Comparison of ENCODE assay signal across 33 cellular contexts in genomic region chr10:31020128-31020527, GRCh38. TPM values are rescaled to one million over a fixed set of nuclear protein-coding genes. Genes with fewer than 3 reads are reported as not detected.
A peak's percentile ranks its signal among the peaks of the same experiment; 100 is the strongest.
DNase-seq lines count a peak whose midpoint lies in the region; ATAC-seq and TF ChIP-seq lines count a peak whose summit lies in the region.
"Had no signal": no experiment of that assay in that cellular context is flagged by ENCODE, and none has a peak within 500 bp of the region (broad histone marks: within the 10 kb centered on the region; RNA-seq: fewer than 3 reads in every experiment).

No MANE protein-coding gene starts in this region.

- no peaks in the 10 kb centered on the region for H3K9me2 ChIP-seq in Karpas-422 (replicated peaks; ENCODE audit: insufficient read depth, low read length)

- H3K4me3 Mint-ChIP-seq in activated CD4-positive, alpha-beta T cell treated with anti-CD3 and anti-CD28 coated beads, Interleukin-2, amount 10 ng/mL, durations not matched to agents 24 days and 14 days = no peak overlapping the region
- H3K4me3 Mint-ChIP-seq in mesothelial cell of epicardium = no peak overlapping the region
- no peak overlapping the region for H3K4me3 Mint-ChIP-seq in stimulated activated naive CD8-positive, alpha-beta T cell treated with anti-CD3 and anti-CD28 coated beads, Interleukin-15, amount 100 ng/mL, for 72 hours
- H3K4me3 Mint-ChIP-seq: CD4-positive, alpha-beta T cell; immature natural killer cell had no signal

- 0 out of 2 replicates have a peak, but pooled peaks cover 8% of the 10 kb centered on the region for H4K20me1 ChIP-seq in Karpas-422 (ENCODE audit: insufficient read depth, low read depth, low read length)

- peaks cover 7% of the 10 kb centered on the region for H3K4me1 Mint-ChIP-seq in activated CD4-positive, alpha-beta T cell treated with anti-CD3 and anti-CD28 coated beads, Interleukin-2, amount 10 ng/mL, durations not matched to agents 24 days and 14 days
- peaks cover 16% of the 10 kb centered on the region for H3K4me1 Mint-ChIP-seq in mesothelial cell of epicardium
- peaks cover 14% of the 10 kb centered on the region for H3K4me1 Mint-ChIP-seq in stimulated activated naive CD8-positive, alpha-beta T cell treated with anti-CD3 and anti-CD28 coated beads, Interleukin-15, amount 100 ng/mL, for 72 hours
- H3K4me1 Mint-ChIP-seq: immature natural killer cell had no signal

- peak overlapping the region; percentile 5 for H3K27ac ChIP-seq in caudate nucleus (ENCODE audit: low read depth, low read length)
- H3K27ac ChIP-seq in Karpas-422 (ENCODE audit: low read length) = no peak overlapping the region
- H3K27ac ChIP-seq: A549, epithelial cell of prostate, HL-60, prostate gland, SJSA1, WERI-Rb-1 had no signal

- H3K4me1 ChIP-seq in Karpas-422 (ENCODE audit: low read length) = no peaks in the 10 kb centered on the region
- H3K4me1 ChIP-seq: A549, prostate gland, SJSA1 had no signal

- no peak overlapping the region for H3K27ac Mint-ChIP-seq in activated CD4-positive, alpha-beta T cell treated with anti-CD3 and anti-CD28 coated beads, Interleukin-2, amount 10 ng/mL, durations not matched to agents 24 days and 14 days
- H3K27ac Mint-ChIP-seq in mesothelial cell of epicardium = peak overlapping the region; percentile 17
- no peak overlapping the region for H3K27ac Mint-ChIP-seq in stimulated activated naive CD8-positive, alpha-beta T cell treated with anti-CD3 and anti-CD28 coated beads, Interleukin-15, amount 100 ng/mL, for 72 hours
- H3K27ac Mint-ChIP-seq: activated naive CD4-positive, alpha-beta T cell treated with anti-CD3 and anti-CD28 coated beads, Interleukin-2, amount 50 U/mL, for 72 hours; CD4-positive, alpha-beta T cell; immature natural killer cell had no signal

- no peak for TF ChIP-seq CTCF in mesothelial cell of epicardium (IDR thresholded peaks at IDR 0.05; ENCODE audit: unreplicated experiment)

- no peaks in the 10 kb centered on the region for H3K36me3 ChIP-seq in Karpas-422 (ENCODE audit: insufficient read depth, low read length)
- H3K36me3 ChIP-seq: prostate gland, sigmoid colon, SJSA1, upper lobe of left lung, WERI-Rb-1 had no signal

- no peak overlapping the region for H2AFZ ChIP-seq in Karpas-422 (ENCODE audit: low read length)

- H3K4me2 ChIP-seq in Karpas-422 (ENCODE audit: low read depth, low read length, poor library complexity, severe bottlenecking) = no peak overlapping the region
- H3K4me2 ChIP-seq: A549 had no signal

- H3K36me3 Mint-ChIP-seq in activated CD4-positive, alpha-beta T cell treated with anti-CD3 and anti-CD28 coated beads, Interleukin-2, amount 10 ng/mL, durations not matched to agents 24 days and 14 days (ENCODE audit: low read depth) = no peaks in the 10 kb centered on the region
- no peaks in the 10 kb centered on the region for H3K36me3 Mint-ChIP-seq in mesothelial cell of epicardium
- H3K36me3 Mint-ChIP-seq: activated naive CD4-positive, alpha-beta T cell treated with anti-CD3 and anti-CD28 coated beads, Interleukin-2, amount 50 U/mL, for 72 hours; immature natural killer cell had no signal

- no peaks in the 10 kb centered on the region for H3K9me3 Mint-ChIP-seq in activated CD4-positive, alpha-beta T cell treated with anti-CD3 and anti-CD28 coated beads, Interleukin-2, amount 10 ng/mL, durations not matched to agents 24 days and 14 days
- H3K9me3 Mint-ChIP-seq in mesothelial cell of epicardium = no peaks in the 10 kb centered on the region
- H3K9me3 Mint-ChIP-seq in stimulated activated naive CD8-positive, alpha-beta T cell treated with anti-CD3 and anti-CD28 coated beads, Interleukin-15, amount 100 ng/mL, for 72 hours = no peaks in the 10 kb centered on the region
- H3K9me3 Mint-ChIP-seq: activated naive CD4-positive, alpha-beta T cell treated with anti-CD3 and anti-CD28 coated beads, Interleukin-2, amount 50 U/mL, for 72 hours; CD4-positive, alpha-beta T cell; immature natural killer cell had no signal

- H3K79me2 ChIP-seq in Karpas-422 (ENCODE audit: low read length) = no peaks in the 10 kb centered on the region

- no peak for ATAC-seq in GM19328 (IDR thresholded peaks at IDR 0.05; ENCODE audit: unreplicated experiment)
- ATAC-seq in stimulated activated naive CD8-positive, alpha-beta T cell treated with anti-CD3 and anti-CD28 coated beads, Interleukin-15, amount 100 ng/mL, for 72 hours = no peak
- ATAC-seq: A549; activated naive CD4-positive, alpha-beta T cell treated with anti-CD3 and anti-CD28 coated beads, Interleukin-2, amount 50 U/mL, for 72 hours had no signal

- no peak overlapping the region for H3K4me3 ChIP-seq in Karpas-422 (ENCODE audit: low read length)
- H3K4me3 ChIP-seq: A549, GM12878, prostate gland, sigmoid colon, SJSA1, upper lobe of left lung had no signal

- H3K27me3 Mint-ChIP-seq in activated CD4-positive, alpha-beta T cell treated with anti-CD3 and anti-CD28 coated beads, Interleukin-2, amount 10 ng/mL, durations not matched to agents 24 days and 14 days = no peaks in the 10 kb centered on the region
- no peaks in the 10 kb centered on the region for H3K27me3 Mint-ChIP-seq in mesothelial cell of epicardium (ENCODE audit: low read depth)
- no peaks in the 10 kb centered on the region for H3K27me3 Mint-ChIP-seq in stimulated activated naive CD8-positive, alpha-beta T cell treated with anti-CD3 and anti-CD28 coated beads, Interleukin-15, amount 100 ng/mL, for 72 hours
- H3K27me3 Mint-ChIP-seq: CD4-positive, alpha-beta T cell had no signal

- no peaks in the 10 kb centered on the region for H3K9me3 ChIP-seq in Karpas-422 (ENCODE audit: low read length)
- H3K9me3 ChIP-seq: A549, prostate gland, sigmoid colon, SJSA1, upper lobe of left lung had no signal

- no peaks in the 10 kb centered on the region for H3K27me3 ChIP-seq in Karpas-422 (ENCODE audit: low read length)
- H3K27me3 ChIP-seq: sigmoid colon, SJSA1, upper lobe of left lung had no signal

- H3K9ac ChIP-seq in Karpas-422 (ENCODE audit: low read length) = no peak overlapping the region

- intact Hi-C loops in activated CD4-positive, alpha-beta T cell treated with anti-CD3 and anti-CD28 coated beads, Interleukin-2, amount 10 ng/mL, durations not matched to agents 24 days and 14 days (cut with micrococcal nuclease) = no loop called here

- DNase-seq in activated CD4-positive, alpha-beta T cell treated with anti-CD3 and anti-CD28 coated beads, Interleukin-2, amount 10 ng/mL, durations not matched to agents 24 days and 14 days = peak; percentile 26
- no peak for DNase-seq in activated CD4-positive, alpha-beta T cell treated with anti-CD3 and anti-CD28 coated beads for 48 hours
- DNase-seq in caudate nucleus (lab: John Stamatoyannopoulos, UW) (peak in 2 of 61 donors; percentile 9 to 25), mesothelial cell of epicardium (ENCODE audit: low spot score in 2 of 2, unreplicated experiment in 2 of 2) (no peak), Karpas-422 (no peak)
- DNase-seq in stimulated activated CD4-positive, alpha-beta T cell treated with anti-CD3 and anti-CD28 coated beads, Interleukin-4, amount 100 ng/mL, for 4 hours = no peak
- no peak for DNase-seq in stimulated activated naive CD8-positive, alpha-beta T cell treated with anti-CD3 and anti-CD28 coated beads, Interleukin-15, amount 100 ng/mL, for 72 hours
- DNase-seq: activated CD4-positive, alpha-beta T cell treated with anti-CD3 and anti-CD28 coated beads for 4 hours; activated CD8-positive, alpha-beta memory T cell treated with anti-CD3 and anti-CD28 coated beads for 24 hours; activated T-cell treated with anti-CD3 and anti-CD28 coated beads for 4 hours; CD4-positive, alpha-beta T cell; effector CD8-positive, alpha-beta T cell; HCEC 1CT; immature natural killer cell; Kasumi-1; left cardiac atrium; NCI-H1417; NCI-H2029 treated with DMSO at 0.1 percent for 48 hours; NCI-H226; NCI-H748 treated with DMSO at 0.1 percent for 48 hours; sigmoid colon; stimulated activated CD4-positive, alpha-beta T cell treated with anti-CD3 and anti-CD28 coated beads, Interleukin-4, amount 100 ng/mL, for 1 hour; T1000; upper lobe of left lung; WERI-Rb-1 had no signal

RNA-seq across cellular contexts. Expression of gene ZNF438, which starts 11.5 kb away (rescaled TPM):
- total RNA-seq in activated CD4-positive, alpha-beta T cell treated with anti-CD3 and anti-CD28 coated beads, Interleukin-2, amount 10 ng/mL, durations not matched to agents 24 days and 14 days = 2.4 and 3.2 TPM in 2 replicates
- total RNA-seq in mesothelial cell of epicardium = 5.3 to 6.6 TPM (median 6.0 TPM) in 3 replicates
- total RNA-seq in Karpas-422 (2014; rRNA removed; shearing (Covaris generic); ENCODE audit: low replicate concordance) = 0.26 and 3.1 TPM in 2 replicates
